In the genomic region with DNA sequence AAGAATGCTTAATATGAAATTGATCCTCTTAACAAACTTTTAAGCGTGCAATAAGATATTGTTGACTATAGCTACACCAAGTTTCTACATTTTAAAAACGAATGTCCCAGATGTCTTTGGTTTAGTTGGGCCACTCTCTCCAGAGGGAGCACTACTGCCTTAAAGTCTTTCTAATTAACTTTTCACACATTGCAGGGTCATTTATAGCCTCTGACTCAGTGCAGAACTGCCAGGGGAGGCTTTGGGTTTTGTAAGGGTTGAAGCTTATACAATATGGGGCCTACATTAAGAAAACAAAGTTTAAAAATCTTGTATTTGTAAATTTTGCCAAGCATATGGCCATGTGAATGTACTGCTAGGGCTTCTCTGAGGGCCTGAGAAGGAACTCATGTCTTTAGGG, we compare ENCODE assay signal across 17 cellular contexts. TPM values are rescaled to one million over a fixed set of nuclear protein-coding genes. Genes with fewer than 3 reads are reported as not detected.
"Had no signal": no experiment of that assay in that cellular context is flagged by ENCODE, and none has a peak within 500 bp of the region (broad histone marks: within the 10 kb centered on the region; RNA-seq: fewer than 3 reads in every experiment).

No MANE protein-coding gene starts in this region.

- H3K9me3 ChIP-seq: gastroesophageal sphincter, sigmoid colon, suprapubic skin had no signal

- H2AFZ ChIP-seq: parathyroid adenoma had no signal

- H3K79me2 ChIP-seq: parathyroid adenoma had no signal

- H3K4me1 ChIP-seq: parathyroid adenoma, suprapubic skin had no signal

- H3K9me3 Mint-ChIP-seq: activated T-cell treated with anti-CD3 and anti-CD28 coated beads, Interleukin-2, amount 50 U/mL, for 72 hours; stimulated activated naive CD8-positive, alpha-beta T cell treated with anti-CD3 and anti-CD28 coated beads, Interleukin-15, Interleukin-2, amounts not matched to agents 100 ng/mL and 50 ng/mL, for 24 hours had no signal

- H3K27ac ChIP-seq: brain microvascular endothelial cell, gastroesophageal sphincter, parathyroid adenoma, suprapubic skin had no signal

- H3K4me1 Mint-ChIP-seq: naive thymus-derived CD8-positive, alpha-beta T cell had no signal

- ATAC-seq: activated T-cell treated with anti-CD3 and anti-CD28 coated beads, Interleukin-2, amount 50 U/mL, for 72 hours; esophagus mucosa; gastroesophageal sphincter; naive thymus-derived CD8-positive, alpha-beta T cell had no signal

- H3K4me3 ChIP-seq: gastroesophageal sphincter, sigmoid colon, suprapubic skin had no signal

- H3K4me3 Mint-ChIP-seq: activated T-cell treated with anti-CD3 and anti-CD28 coated beads, Interleukin-2, amount 50 U/mL, for 72 hours; naive thymus-derived CD8-positive, alpha-beta T cell; stimulated activated naive CD8-positive, alpha-beta T cell treated with anti-CD3 and anti-CD28 coated beads, Interleukin-15, Interleukin-2, amounts not matched to agents 100 ng/mL and 50 ng/mL, for 24 hours had no signal

- DNase-seq: activated CD4-positive, alpha-beta T cell treated with anti-CD3 and anti-CD28 coated beads, Interleukin-2, amount 50 U/mL, for 4 hours; activated effector memory CD4-positive, alpha-beta T cell treated with anti-CD3 and anti-CD28 coated beads, Interleukin-2, amount 50 U/mL, for 16 hours; activated naive CD4-positive, alpha-beta T cell treated with anti-CD3 and anti-CD28 coated beads, Interleukin-2, amount 50 U/mL, for 16 hours; activated T-cell treated with anti-CD3 and anti-CD28 coated beads, Interleukin-2, amount 50 U/mL, for 72 hours; aorta; brain microvascular endothelial cell; cortex of kidney; effector CD4-positive, alpha-beta T cell; mesendoderm; naive thymus-derived CD8-positive, alpha-beta T cell; sigmoid colon; T-helper 2 cell had no signal

- H3K36me3 Mint-ChIP-seq: naive thymus-derived CD8-positive, alpha-beta T cell had no signal

- H3K27ac Mint-ChIP-seq: activated T-cell treated with anti-CD3 and anti-CD28 coated beads, Interleukin-2, amount 50 U/mL, for 72 hours; naive thymus-derived CD8-positive, alpha-beta T cell; stimulated activated naive CD8-positive, alpha-beta T cell treated with anti-CD3 and anti-CD28 coated beads, Interleukin-15, Interleukin-2, amounts not matched to agents 100 ng/mL and 50 ng/mL, for 24 hours had no signal

- H3K36me3 ChIP-seq: brain microvascular endothelial cell, gastroesophageal sphincter, sigmoid colon, suprapubic skin had no signal

- H3K27me3 ChIP-seq: brain microvascular endothelial cell, gastroesophageal sphincter, sigmoid colon, suprapubic skin had no signal

- H3K27me3 Mint-ChIP-seq: naive thymus-derived CD8-positive, alpha-beta T cell had no signal

RNA-seq across cellular contexts. Expression of a gene that starts 30.2 kb away (rescaled TPM):
- polyA plus RNA-seq: naive thymus-derived CD8-positive, alpha-beta T cell had no signal
